In the genomic region with DNA sequence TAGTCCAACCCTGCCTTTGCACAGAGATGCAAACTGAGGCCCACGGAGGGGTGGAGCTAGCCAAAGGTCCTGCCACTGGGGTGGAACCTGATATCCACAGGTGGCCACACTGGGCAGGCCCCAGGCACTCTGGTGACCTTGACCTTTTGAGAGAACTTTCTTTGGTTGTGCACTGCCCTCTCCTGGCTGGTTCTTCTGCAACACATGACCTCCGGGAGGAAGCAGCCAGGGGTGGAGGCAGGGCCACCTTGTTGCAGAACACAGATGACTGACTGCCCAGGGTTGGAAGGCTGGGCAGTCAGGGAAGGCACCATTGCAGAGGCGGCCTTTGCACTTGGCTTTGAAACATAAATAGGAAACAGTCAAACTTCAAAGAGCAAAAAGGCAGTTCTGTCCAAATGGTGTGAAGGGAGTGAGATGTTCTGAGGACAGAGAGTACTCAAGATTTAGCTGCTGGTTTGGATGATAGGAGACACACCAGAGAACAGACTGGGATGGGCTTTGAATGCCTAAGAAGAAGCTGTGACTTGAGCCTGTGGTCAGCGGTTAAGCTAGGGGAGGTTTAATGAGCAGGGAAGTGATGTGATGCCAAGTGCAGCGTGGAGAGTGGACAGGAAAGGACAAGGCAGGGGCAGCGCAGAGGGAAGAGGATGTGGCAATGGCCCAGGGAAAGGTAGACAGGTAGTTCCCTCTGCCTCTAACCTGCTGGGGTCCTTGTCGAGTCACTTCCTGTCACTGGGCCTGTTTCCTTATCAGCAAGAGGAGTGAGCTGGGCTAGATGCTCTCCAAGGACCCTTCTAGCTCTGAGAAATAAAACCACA, we compare ENCODE assay signal across 8 cellular contexts. TPM values are rescaled to one million over a fixed set of nuclear protein-coding genes. Genes with fewer than 3 reads are reported as not detected.
DNase-seq lines count a peak whose midpoint lies in the region; ATAC-seq and TF ChIP-seq lines count a peak whose summit lies in the region.

No MANE protein-coding gene starts in this region.

- H3K36me3 ChIP-seq in KMS-11 (ENCODE audit: insufficient read depth) (no peaks in the 10 kb centered on the region), breast epithelium (no peaks in the 10 kb centered on the region)

- H3K27me3 ChIP-seq in KMS-11 (ENCODE audit: insufficient read depth, low read depth) = no peaks in the 10 kb centered on the region
- H3K27me3 ChIP-seq in breast epithelium = no peaks in the 10 kb centered on the region

- TF ChIP-seq CTCF in KMS-11 (conservative IDR thresholded peaks at IDR 0.05; ENCODE audit: low read depth, low read length) (peak; percentile 71), breast epithelium (IDR thresholded peaks at IDR 0.05) (peak in 1 of 3 donors; percentile 52)

- H3K79me2 ChIP-seq in KMS-11 (ENCODE audit: insufficient read depth, low read depth) = no peaks in the 10 kb centered on the region

- no peak overlapping the region for H3K9ac ChIP-seq in KMS-11

- peak; percentile 79 for ATAC-seq in GM21825 (IDR thresholded peaks at IDR 0.05; ENCODE audit: unreplicated experiment)

- H2AFZ ChIP-seq in KMS-11 (ENCODE audit: low read depth) = peak overlapping the region; percentile 27; the same call in 1 of the 2 replicates

- intact Hi-C loops in breast epithelium (cut with DNase I; ENCODE audit: low total_unique reads) = no loop called here

- TF ChIP-seq POLR2A in breast epithelium (IDR thresholded peaks at IDR 0.05) = no peak

- peaks cover 15% of the 10 kb centered on the region for H3K4me1 ChIP-seq in KMS-11 (ENCODE audit: low read depth, poor library complexity, severe bottlenecking)
- no peaks in the 10 kb centered on the region for H3K4me1 ChIP-seq in breast epithelium

- H3K9me3 ChIP-seq in breast epithelium = no peaks in the 10 kb centered on the region

- no peaks in the 10 kb centered on the region for H4K20me1 ChIP-seq in KMS-11 (ENCODE audit: insufficient read depth)

- DNase-seq in DMS 273 (lab: John Stamatoyannopoulos, UW; ENCODE audit: unreplicated experiment) (peak; percentile 78), DMS 273 treated with DMSO at 0.1 percent for 48 hours (lab: John Stamatoyannopoulos, UW) (no peak), T-helper 9 cell (peak; percentile 14), breast epithelium (ENCODE audit: low spot score in 2 of 2) (peak; percentile 25 to 58), inferior parietal cortex (ENCODE audit: extremely low spot score) (peak; percentile 91)
- DNase-seq in stimulated activated CD4-positive, alpha-beta T cell treated with anti-CD3 and anti-CD28 coated beads, Interleukin-12 subunit alpha, Interleukin-12 subunit beta, amount 100 ng/mL, for 4 hours = peak; percentile 28

- H3K4me2 ChIP-seq in KMS-11 = peak overlapping the region; percentile 21; the same call in 1 of the 2 replicates

- H3K27ac ChIP-seq in KMS-11 = no peak overlapping the region
- H3K27ac ChIP-seq in breast epithelium = no peak overlapping the region

- no peak overlapping the region for H3K4me3 ChIP-seq in KMS-11 (IDR thresholded peaks at IDR 0.05; ENCODE audit: insufficient read depth, low read depth, low read length)
- H3K4me3 ChIP-seq in breast epithelium = no peak overlapping the region

RNA-seq across cellular contexts. Expression of a gene that starts 6.8 kb away (rescaled TPM):
- total RNA-seq in breast epithelium = 10 to 100 TPM; 20.6 to 37.7 (median 36.1) TPM

RNA-seq across cellular contexts. Expression of a gene that starts 48.0 kb away (rescaled TPM):
- 1 to 10 TPM in 1 of 3 donors, under 1 TPM in 2; 0.48 to 1.3 (median 0.98) TPM for total RNA-seq in breast epithelium
